In genomic region chr2:163085386-163086024, GRCh38 we compare ENCODE assay signal across 8 cellular contexts.
DNase-seq lines count a peak whose midpoint lies in the region; FAIRE-seq and TF ChIP-seq lines count a peak whose summit lies in the region.
"Not testable (repeated sequence)": the region's sequence is repeated elsewhere in the genome, so short reads cannot be mapped to it uniquely, and the experiment has no call there.

No MANE protein-coding gene starts in this region.

- H3K36me3 Mint-ChIP-seq in glutamatergic neuron (ENCODE audit: unreplicated experiment): not testable (repeated sequence)

- not testable (repeated sequence) for FAIRE-seq in small intestine (lab: Jason Lieb, UNC)

- H3K27ac ChIP-seq in small intestine (ENCODE audit: low read depth in 1 of 2, low read length in 1 of 2): not testable (repeated sequence)

- not testable (repeated sequence) for H3K9me3 Mint-ChIP-seq in glutamatergic neuron (ENCODE audit: unreplicated experiment)

- H3K4me1 Mint-ChIP-seq in glutamatergic neuron (ENCODE audit: low read depth, unreplicated experiment): not testable (repeated sequence)

- DNase-seq in DMS79 treated with DMSO at 0.1 percent for 48 hours (lab: John Stamatoyannopoulos, UW) (peak; percentile 25), NCI-H1105 treated with DMSO at 0.1 percent for 48 hours (lab: John Stamatoyannopoulos, UW) (peak; percentile 28), NCI-H2171 treated with DMSO at 0.1 percent for 48 hours (lab: John Stamatoyannopoulos, UW) (peak; percentile 69), NCI-H82 (lab: John Stamatoyannopoulos, UW) (peak; percentile 61), SK-N-DZ (ENCODE audit: low spot score) (peak; percentile 99), myocyte (ENCODE audit: low read depth) (peak; percentile 9), small intestine (peak; percentile 26)
- DNase-seq in glutamatergic neuron: not testable (repeated sequence)

- peak overlapping the region; percentile 92 for H3K27ac Mint-ChIP-seq in glutamatergic neuron (ENCODE audit: unreplicated experiment)

- H3K9me3 ChIP-seq in small intestine (ENCODE audit: control insufficient read depth, low read depth): not testable (repeated sequence)

- not testable (repeated sequence) for H3K4me1 ChIP-seq in small intestine (ENCODE audit: control insufficient read depth in 2 of 2, insufficient read depth in 1 of 2, low read depth in 1 of 2, low read length in 1 of 2)

- H3K27me3 Mint-ChIP-seq in glutamatergic neuron (ENCODE audit: unreplicated experiment): not testable (repeated sequence)

- not testable (repeated sequence) for H3K4me3 ChIP-seq in small intestine (ENCODE audit: low read depth in 1 of 2, low read length in 2 of 2)

- TF ChIP-seq CTCF in glutamatergic neuron (IDR thresholded peaks at IDR 0.05; ENCODE audit: partially characterized antibody, unreplicated experiment): not testable (repeated sequence)

- H3K4me3 Mint-ChIP-seq in glutamatergic neuron (ENCODE audit: unreplicated experiment): not testable (repeated sequence)

- 57 to 59% (median 59%) methylated on average over 12 of the region's 12 CpGs for WGBS in small intestine, 3 donors

- H3K36me3 ChIP-seq in small intestine (ENCODE audit: control insufficient read depth in 2 of 2, insufficient read depth in 2 of 2, low read length in 2 of 2): not testable (repeated sequence)

- H3K27me3 ChIP-seq in small intestine (ENCODE audit: control insufficient read depth in 2 of 2, insufficient read depth in 2 of 2, low read length in 2 of 2): not testable (repeated sequence)
